Comparison of ENCODE assay signal across 26 cellular contexts in genomic region chr11:21839870-21840269, GRCh38.
"Had no signal": no experiment of that assay in that cellular context is flagged by ENCODE, and none has a peak within 500 bp of the region (broad histone marks: within the 10 kb centered on the region; RNA-seq: fewer than 3 reads in every experiment).

No MANE protein-coding gene starts in this region.

- H3K36me3 ChIP-seq: colonic mucosa, esophagus squamous epithelium, gastroesophageal sphincter, heart left ventricle, left lung, lower lobe of right lung had no signal

- H3K27me3 ChIP-seq: colonic mucosa, esophagus squamous epithelium, gastroesophageal sphincter, heart left ventricle, hepatocyte, left lung had no signal

- FAIRE-seq: endometrium, frontal cortex, islet of Langerhans, keratinocyte had no signal

- H3K9me3 ChIP-seq: colonic mucosa, esophagus squamous epithelium, gastroesophageal sphincter, left lung, lower lobe of right lung had no signal

- H3K27ac ChIP-seq: colonic mucosa, epithelial cell of prostate, esophagus squamous epithelium, gastroesophageal sphincter, heart left ventricle, hepatocyte, left lung, lower lobe of right lung had no signal

- H3K4me2 ChIP-seq: hepatocyte had no signal

- H3K27ac Mint-ChIP-seq: dendritic cell treated with granulocyte-macrophage colony-stimulating factor and Interleukin-4, amounts not matched to agents 40 ng/mL and 50 ng/mL, for 4 days; effector memory CD8-positive, alpha-beta T cell; endodermal cell had no signal

- ATAC-seq: effector memory CD8-positive, alpha-beta T cell; esophagus mucosa; gastroesophageal sphincter; heart left ventricle; left cardiac atrium; left lung; left ventricle myocardium superior; lower lobe of right lung had no signal

- H3K27me3 Mint-ChIP-seq: dendritic cell treated with granulocyte-macrophage colony-stimulating factor and Interleukin-4, amounts not matched to agents 40 ng/mL and 50 ng/mL, for 4 days; effector memory CD8-positive, alpha-beta T cell had no signal

- DNase-seq: cerebellar nuclear complex; colonic mucosa; cortex of kidney; effector CD8-positive, alpha-beta T cell; effector memory CD8-positive, alpha-beta T cell; endodermal cell; erythroblast; esophagus squamous epithelium; foreskin fibroblast; heart left ventricle; hypothalamus; left cardiac atrium; left lung; left ventricle myocardium superior; lower lobe of right lung; mesenchymal stem cell; midbrain had no signal

- H3K4me1 ChIP-seq: colonic mucosa, esophagus squamous epithelium, gastroesophageal sphincter, heart left ventricle, left lung, lower lobe of right lung had no signal

- H3K79me2 ChIP-seq: hepatocyte had no signal

- H3K4me3 Mint-ChIP-seq: dendritic cell treated with granulocyte-macrophage colony-stimulating factor and Interleukin-4, amounts not matched to agents 40 ng/mL and 50 ng/mL, for 4 days; effector memory CD8-positive, alpha-beta T cell; endodermal cell had no signal

- H2AFZ ChIP-seq: hepatocyte had no signal

- H3K9me3 Mint-ChIP-seq: dendritic cell treated with granulocyte-macrophage colony-stimulating factor and Interleukin-4, amounts not matched to agents 40 ng/mL and 50 ng/mL, for 4 days had no signal

- H3K4me3 ChIP-seq: colonic mucosa, esophagus squamous epithelium, gastroesophageal sphincter, heart left ventricle, hepatocyte, left lung, lower lobe of right lung had no signal
